ENCODE assay signal across 1 cellular context in genomic region chr2:33599175-33599942, GRCh38.
A peak's percentile ranks its signal among the peaks of the same experiment; 100 is the strongest.
TF ChIP-seq lines count a peak whose summit lies in the region.

Gene FAM98A (minus strand): TSS chr2:33599299. CDS start chr2:33599221, 78 bp downstream.

TF ChIP-seq in WTC11, 78 proteins besides CTCF, POLR2A, EP300 and RAD21 (continued from another document and continues in another):
- TF ChIP-seq AFF4 (CRISPR knock-in tag; IDR thresholded peaks at IDR 0.05; ENCODE audit: borderline replicate concordance), result no peak
- no peak for TF ChIP-seq ZNF512 (CRISPR knock-in tag; IDR thresholded peaks at IDR 0.05; ENCODE audit: borderline replicate concordance)
- TF ChIP-seq FOXJ3 (CRISPR knock-in tag; IDR thresholded peaks at IDR 0.05; ENCODE audit: borderline replicate concordance), result no peak
- no peak for TF ChIP-seq NFE2L1 (CRISPR knock-in tag; IDR thresholded peaks at IDR 0.05)
- no peak for TF ChIP-seq HMGA2 (CRISPR knock-in tag; IDR thresholded peaks at IDR 0.05)
- no peak for TF ChIP-seq CREB1 (CRISPR knock-in tag; IDR thresholded peaks at IDR 0.05)
- 0 out of 2 replicates have a peak, but pooled peaks have one; percentile 26 for TF ChIP-seq E2F5 (CRISPR knock-in tag; IDR thresholded peaks at IDR 0.05)
- TF ChIP-seq GRHL2 (CRISPR knock-in tag; IDR thresholded peaks at IDR 0.05; ENCODE audit: insufficient replicate concordance, severe bottlenecking), result no peak
- TF ChIP-seq E2F1 (CRISPR knock-in tag; IDR thresholded peaks at IDR 0.05), result no peak; the same call in 1 of the 2 replicates
- no peak for TF ChIP-seq AR (CRISPR knock-in tag; IDR thresholded peaks at IDR 0.05)
- peak; percentile 15; the same call in 1 of the 2 replicates for TF ChIP-seq FOXP1 (CRISPR knock-in tag; IDR thresholded peaks at IDR 0.05; ENCODE audit: borderline replicate concordance)
- no peak for TF ChIP-seq USF2 (CRISPR knock-in tag; IDR thresholded peaks at IDR 0.05)
- no peak for TF ChIP-seq TCF7 (CRISPR knock-in tag; IDR thresholded peaks at IDR 0.05; ENCODE audit: low read depth)
- TF ChIP-seq TEAD1 (CRISPR knock-in tag; IDR thresholded peaks at IDR 0.05), result peak; percentile 71; the same call in 1 of the 2 replicates
- no peak; the same call in 1 of the 2 replicates for TF ChIP-seq ZNF232 (CRISPR knock-in tag; IDR thresholded peaks at IDR 0.05)
- no peak for TF ChIP-seq GTF2I (CRISPR knock-in tag; conservative IDR thresholded peaks at IDR 0.05)
- no peak for TF ChIP-seq ATF6 (CRISPR knock-in tag; IDR thresholded peaks at IDR 0.05)
- no peak for TF ChIP-seq OVOL2 (CRISPR knock-in tag; IDR thresholded peaks at IDR 0.05; ENCODE audit: borderline replicate concordance)
- TF ChIP-seq USF1 (CRISPR knock-in tag; IDR thresholded peaks at IDR 0.05), result no peak
- TF ChIP-seq ZSCAN18 (CRISPR knock-in tag; IDR thresholded peaks at IDR 0.05), result no peak
- TF ChIP-seq ZNF416 (CRISPR knock-in tag; IDR thresholded peaks at IDR 0.05), result no peak
- TF ChIP-seq ZNF281 (CRISPR knock-in tag; IDR thresholded peaks at IDR 0.05), result no peak
- no peak for TF ChIP-seq ZNF219 (CRISPR knock-in tag; IDR thresholded peaks at IDR 0.05; ENCODE audit: borderline replicate concordance)
- TF ChIP-seq MAX (CRISPR knock-in tag; IDR thresholded peaks at IDR 0.05), result peak; percentile 96
- no peak for TF ChIP-seq ZNF396 (CRISPR knock-in tag; IDR thresholded peaks at IDR 0.05; ENCODE audit: borderline replicate concordance)
- no peak for TF ChIP-seq MXD4 (CRISPR knock-in tag; IDR thresholded peaks at IDR 0.05; ENCODE audit: borderline replicate concordance)
- no peak for TF ChIP-seq MLX (CRISPR knock-in tag; IDR thresholded peaks at IDR 0.05)
- no peak for TF ChIP-seq ZNF671 (CRISPR knock-in tag; IDR thresholded peaks at IDR 0.05)
- TF ChIP-seq ESRRA (CRISPR knock-in tag; IDR thresholded peaks at IDR 0.05; ENCODE audit: borderline replicate concordance), result no peak
- no peak for TF ChIP-seq KAT7 (CRISPR knock-in tag; IDR thresholded peaks at IDR 0.05; ENCODE audit: borderline replicate concordance)
- TF ChIP-seq PREB (CRISPR knock-in tag; IDR thresholded peaks at IDR 0.05; ENCODE audit: borderline replicate concordance), result no peak
- TF ChIP-seq IRF1 (CRISPR knock-in tag; IDR thresholded peaks at IDR 0.05), result no peak
- 0 out of 2 replicates have a peak, but pooled peaks have one; percentile 52 for TF ChIP-seq GABPB1 (CRISPR knock-in tag; IDR thresholded peaks at IDR 0.05)
